ENCODE assay signal across 16 cellular contexts in the genomic region with DNA sequence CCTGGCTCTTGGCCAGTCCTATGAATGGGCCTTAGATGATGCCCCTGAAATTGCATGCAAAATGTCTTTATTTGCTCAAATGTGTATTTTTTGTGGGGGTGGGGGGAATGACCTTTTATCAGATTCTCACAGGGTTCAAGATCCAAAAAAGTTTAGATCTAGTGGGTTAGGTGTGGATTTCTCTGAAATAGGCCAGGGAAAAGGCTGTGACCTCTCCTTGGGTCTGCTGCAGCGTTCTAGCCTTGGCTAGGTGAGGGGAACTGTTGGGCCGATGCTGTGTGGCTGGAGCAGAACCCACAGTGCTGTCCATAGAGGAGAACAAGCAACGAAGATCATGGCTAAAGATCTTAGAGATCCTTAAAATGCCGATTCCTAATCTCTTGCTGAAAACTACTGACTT.
DNase-seq lines count a peak whose midpoint lies in the region; ATAC-seq lines count a peak whose summit lies in the region.
"Had no signal": no experiment of that assay in that cellular context is flagged by ENCODE, and none has a peak within 500 bp of the region (broad histone marks: within the 10 kb centered on the region; RNA-seq: fewer than 3 reads in every experiment).

No MANE protein-coding gene starts in this region.

- peak overlapping the region; percentile 6 to 84 for H3K27ac Mint-ChIP-seq in activated naive CD4-positive, alpha-beta T cell treated with anti-CD3 and anti-CD28 coated beads, Interleukin-2, amount 50 U/mL, for 72 hours
- no peak overlapping the region for H3K27ac Mint-ChIP-seq in activated naive CD4-positive, alpha-beta T cell treated with anti-CD3 and anti-CD28 coated beads for 36 hours
- H3K27ac Mint-ChIP-seq in activated T-helper 1 cell treated with anti-CD3 and anti-CD28 coated beads, Interleukin-12 subunit alpha, Interleukin-12 subunit beta, Interleukin-2, Interleukin-4 antibody, amounts not matched to agents 30 ng/mL and 10 ng/mL and 1 ng/mL, durations not matched to agents 14 hours and 24 hours and 36 hours: peak overlapping the region; percentile 15
- H3K27ac Mint-ChIP-seq in memory B cell: peak overlapping the region; percentile 42
- H3K27ac Mint-ChIP-seq in stimulated activated naive B cell treated with anti-CD40 and anti-IgM and Interleukin-4, amounts not matched to agents 10 μg/mL and 1 μg/mL and 100 μg/mL, for 72 hours: peak overlapping the region; percentile 82

- no peak overlapping the region for H3K4me3 Mint-ChIP-seq in activated naive CD4-positive, alpha-beta T cell treated with anti-CD3 and anti-CD28 coated beads for 36 hours
- no peak overlapping the region for H3K4me3 Mint-ChIP-seq in activated T-helper 1 cell treated with anti-CD3 and anti-CD28 coated beads, Interleukin-12 subunit alpha, Interleukin-12 subunit beta, Interleukin-2, Interleukin-4 antibody, amounts not matched to agents 30 ng/mL and 10 ng/mL and 1 ng/mL, durations not matched to agents 14 hours and 24 hours and 36 hours
- no peak overlapping the region for H3K4me3 Mint-ChIP-seq in memory B cell
- H3K4me3 Mint-ChIP-seq in stimulated activated naive B cell treated with anti-CD40 and anti-IgM and Interleukin-4, amounts not matched to agents 10 μg/mL and 1 μg/mL and 100 μg/mL, for 72 hours: no peak overlapping the region
- H3K4me3 Mint-ChIP-seq: CD14-positive monocyte, HFFc6 had no signal

- H3K36me3 Mint-ChIP-seq in activated naive CD4-positive, alpha-beta T cell treated with anti-CD3 and anti-CD28 coated beads, Interleukin-2, amount 50 U/mL, for 72 hours: peaks cover 0 to 14% of the 10 kb centered on the region in 2 donors
- peaks cover 35% of the 10 kb centered on the region for H3K36me3 Mint-ChIP-seq in activated naive CD4-positive, alpha-beta T cell treated with anti-CD3 and anti-CD28 coated beads for 36 hours (ENCODE audit: low read depth)
- H3K36me3 Mint-ChIP-seq in activated T-helper 1 cell treated with anti-CD3 and anti-CD28 coated beads, Interleukin-12 subunit alpha, Interleukin-12 subunit beta, Interleukin-2, Interleukin-4 antibody, amounts not matched to agents 30 ng/mL and 10 ng/mL and 1 ng/mL, durations not matched to agents 14 hours and 24 hours and 36 hours (ENCODE audit: low read depth): peaks cover 43% of the 10 kb centered on the region
- peaks cover 50% of the 10 kb centered on the region for H3K36me3 Mint-ChIP-seq in memory B cell
- peaks cover 39 to 60% of the 10 kb centered on the region in 2 donors for H3K36me3 Mint-ChIP-seq in stimulated activated naive B cell treated with anti-CD40 and anti-IgM and Interleukin-4, amounts not matched to agents 10 μg/mL and 1 μg/mL and 100 μg/mL, for 72 hours

- peaks cover 7% of the 10 kb centered on the region for H3K4me1 Mint-ChIP-seq in activated naive CD4-positive, alpha-beta T cell treated with anti-CD3 and anti-CD28 coated beads for 36 hours (ENCODE audit: low read depth)
- H3K4me1 Mint-ChIP-seq in activated T-helper 1 cell treated with anti-CD3 and anti-CD28 coated beads, Interleukin-12 subunit alpha, Interleukin-12 subunit beta, Interleukin-2, Interleukin-4 antibody, amounts not matched to agents 30 ng/mL and 10 ng/mL and 1 ng/mL, durations not matched to agents 14 hours and 24 hours and 36 hours (ENCODE audit: low read depth): peaks cover 28% of the 10 kb centered on the region
- H3K4me1 Mint-ChIP-seq in memory B cell: peaks cover 2% of the 10 kb centered on the region
- peaks cover 2 to 7% of the 10 kb centered on the region in 2 donors for H3K4me1 Mint-ChIP-seq in stimulated activated naive B cell treated with anti-CD40 and anti-IgM and Interleukin-4, amounts not matched to agents 10 μg/mL and 1 μg/mL and 100 μg/mL, for 72 hours
- H3K4me1 Mint-ChIP-seq: CD14-positive monocyte had no signal

- ATAC-seq in activated naive CD4-positive, alpha-beta T cell treated with anti-CD3 and anti-CD28 coated beads, Interleukin-2, amount 50 U/mL, for 72 hours: no peak
- ATAC-seq in memory B cell (ENCODE audit: low read depth) (no peak), GM21367 (IDR thresholded peaks at IDR 0.05; ENCODE audit: unreplicated experiment) (no peak), GM19455 (IDR thresholded peaks at IDR 0.05; ENCODE audit: unreplicated experiment) (no peak)
- no peak for ATAC-seq in stimulated activated naive B cell treated with anti-CD40 and anti-IgM and Interleukin-4, amounts not matched to agents 10 μg/mL and 1 μg/mL and 100 μg/mL, for 72 hours (replicated peaks)

- intact Hi-C loops in activated naive CD4-positive, alpha-beta T cell treated with anti-CD3 and anti-CD28 coated beads for 36 hours (cut with micrococcal nuclease): no loop called here
- intact Hi-C loops in activated T-helper 1 cell treated with anti-CD3 and anti-CD28 coated beads, Interleukin-12 subunit alpha, Interleukin-12 subunit beta, Interleukin-2, Interleukin-4 antibody, amounts not matched to agents 30 ng/mL and 10 ng/mL and 1 ng/mL, durations not matched to agents 14 hours and 24 hours and 36 hours (cut with micrococcal nuclease): no loop called here

- CTCF ChIA-PET in activated naive CD4-positive, alpha-beta T cell treated with anti-CD3 and anti-CD28 coated beads for 36 hours (lab: Charles Lee): no interaction called here

- no peaks in the 10 kb centered on the region for H3K27me3 Mint-ChIP-seq in activated naive CD4-positive, alpha-beta T cell treated with anti-CD3 and anti-CD28 coated beads for 36 hours (ENCODE audit: low read depth)
- H3K27me3 Mint-ChIP-seq in activated T-helper 1 cell treated with anti-CD3 and anti-CD28 coated beads, Interleukin-12 subunit alpha, Interleukin-12 subunit beta, Interleukin-2, Interleukin-4 antibody, amounts not matched to agents 30 ng/mL and 10 ng/mL and 1 ng/mL, durations not matched to agents 14 hours and 24 hours and 36 hours (ENCODE audit: insufficient read depth): no peaks in the 10 kb centered on the region
- no peaks in the 10 kb centered on the region for H3K27me3 Mint-ChIP-seq in memory B cell
- H3K27me3 Mint-ChIP-seq in stimulated activated naive B cell treated with anti-CD40 and anti-IgM and Interleukin-4, amounts not matched to agents 10 μg/mL and 1 μg/mL and 100 μg/mL, for 72 hours: no peaks in the 10 kb centered on the region

- DNase-seq in activated naive CD4-positive, alpha-beta T cell treated with anti-CD3 and anti-CD28 coated beads, Interleukin-2, amount 50 U/mL, for 72 hours (ENCODE audit: low spot score in 2 of 2): no peak
- DNase-seq in activated naive CD4-positive, alpha-beta T cell treated with anti-CD3 and anti-CD28 coated beads for 36 hours: no peak
- no peak for DNase-seq in activated T-helper 1 cell treated with anti-CD3 and anti-CD28 coated beads, Interleukin-12 subunit alpha, Interleukin-12 subunit beta, Interleukin-2, Interleukin-4 antibody, amounts not matched to agents 30 ng/mL and 10 ng/mL and 1 ng/mL, durations not matched to agents 14 hours and 24 hours and 36 hours (ENCODE audit: low spot score)
- DNase-seq in memory B cell (ENCODE audit: low spot score in 2 of 2) (no peak), NCI-H774 (lab: John Stamatoyannopoulos, UW) (no peak)
- DNase-seq in stimulated activated naive B cell treated with anti-CD40 and anti-IgM and Interleukin-4, amounts not matched to agents 10 μg/mL and 1 μg/mL and 100 μg/mL, for 72 hours: no peak
- DNase-seq: DMS79 treated with DMSO at 0.1 percent for 48 hours; GOT3; HFFc6; NCI-H1436 treated with DMSO at 0.1 percent for 48 hours; NCI-H2081 treated with DMSO at 0.1 percent for 48 hours; NCI-H524 treated with DMSO at 0.1 percent for 48 hours; NK-92 treated with Interleukin-12 subunit alpha and Interleukin-12 subunit beta, amount 100 ng/mL, for 24 hours had no signal

- H3K9me3 Mint-ChIP-seq in activated naive CD4-positive, alpha-beta T cell treated with anti-CD3 and anti-CD28 coated beads, Interleukin-2, amount 50 U/mL, for 72 hours: no peaks in the 10 kb centered on the region
- H3K9me3 Mint-ChIP-seq in activated naive CD4-positive, alpha-beta T cell treated with anti-CD3 and anti-CD28 coated beads for 36 hours: no peaks in the 10 kb centered on the region
- no peaks in the 10 kb centered on the region for H3K9me3 Mint-ChIP-seq in activated T-helper 1 cell treated with anti-CD3 and anti-CD28 coated beads, Interleukin-12 subunit alpha, Interleukin-12 subunit beta, Interleukin-2, Interleukin-4 antibody, amounts not matched to agents 30 ng/mL and 10 ng/mL and 1 ng/mL, durations not matched to agents 14 hours and 24 hours and 36 hours
- H3K9me3 Mint-ChIP-seq in memory B cell: no peaks in the 10 kb centered on the region
- H3K9me3 Mint-ChIP-seq in stimulated activated naive B cell treated with anti-CD40 and anti-IgM and Interleukin-4, amounts not matched to agents 10 μg/mL and 1 μg/mL and 100 μg/mL, for 72 hours: no peaks in the 10 kb centered on the region
- H3K9me3 Mint-ChIP-seq: CD14-positive monocyte, HFFc6 had no signal
